Comparison of ENCODE assay signal across 1 cellular context in the genomic region with DNA sequence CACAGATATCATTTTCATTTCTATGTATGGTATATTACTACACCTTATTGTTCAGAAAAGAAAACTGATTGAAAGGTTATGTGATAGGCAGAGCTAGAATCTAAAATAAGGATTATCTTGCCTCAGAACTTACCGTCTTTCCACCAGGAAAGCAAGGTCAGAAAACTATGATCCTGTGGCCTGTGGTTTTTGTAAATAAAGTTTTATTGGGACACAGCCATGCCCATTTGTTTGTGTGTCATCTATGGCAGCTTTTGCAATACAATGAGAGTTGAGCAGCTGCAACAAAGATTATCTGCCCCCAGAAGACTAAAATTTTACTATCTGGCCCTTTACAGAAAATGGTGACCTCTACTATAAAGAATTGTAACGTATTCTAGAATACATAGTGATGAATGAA.
TF ChIP-seq lines count a peak whose summit lies in the region.

No MANE protein-coding gene starts in this region.

TF ChIP-seq in K562, 482 proteins besides CTCF, POLR2A, EP300 and RAD21 (continued from another document):
- peak; percentile 89 for TF ChIP-seq ZBTB40 (IDR thresholded peaks at IDR 0.05)
- TF ChIP-seq ZBTB40 (CRISPR knock-in tag; IDR thresholded peaks at IDR 0.05) = no peak
